ENCODE assay signal across 1 cellular context in the genomic region with DNA sequence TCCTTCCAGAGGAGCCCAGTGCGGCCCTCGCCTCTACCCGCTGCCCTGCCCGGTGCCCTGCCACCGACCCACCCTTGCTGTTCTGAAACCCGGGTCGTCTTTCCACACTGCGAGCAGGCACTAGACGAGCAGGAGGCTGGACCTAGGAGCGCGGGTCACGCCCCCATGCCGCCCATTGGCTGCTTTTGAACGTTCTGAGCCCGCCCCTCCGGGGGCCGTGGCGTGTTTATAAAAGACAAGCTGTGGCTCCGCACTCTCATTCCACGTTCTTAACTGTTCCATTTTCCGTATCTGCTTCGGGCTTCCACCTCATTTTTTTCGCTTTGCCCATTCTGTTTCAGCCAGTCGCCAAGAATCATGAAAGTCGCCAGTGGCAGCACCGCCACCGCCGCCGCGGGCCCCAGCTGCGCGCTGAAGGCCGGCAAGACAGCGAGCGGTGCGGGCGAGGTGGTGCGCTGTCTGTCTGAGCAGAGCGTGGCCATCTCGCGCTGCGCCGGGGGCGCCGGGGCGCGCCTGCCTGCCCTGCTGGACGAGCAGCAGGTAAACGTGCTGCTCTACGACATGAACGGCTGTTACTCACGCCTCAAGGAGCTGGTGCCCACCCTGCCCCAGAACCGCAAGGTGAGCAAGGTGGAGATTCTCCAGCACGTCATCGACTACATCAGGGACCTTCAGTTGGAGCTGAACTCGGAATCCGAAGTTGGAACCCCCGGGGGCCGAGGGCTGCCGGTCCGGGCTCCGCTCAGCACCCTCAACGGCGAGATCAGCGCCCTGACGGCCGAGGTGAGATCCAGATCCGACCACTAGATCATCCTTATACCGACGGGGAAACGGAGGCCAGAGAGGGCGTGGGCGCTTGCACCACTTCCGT.
A peak's percentile ranks its signal among the peaks of the same experiment; 100 is the strongest.
TF ChIP-seq lines count a peak whose summit lies in the region.

ID1 (plus strand) TSS at position 259 of the 871 bp plus-strand sequence; CDS start at position 358, 99 bp downstream.

TF ChIP-seq in K562, 482 proteins besides CTCF, POLR2A, EP300 and RAD21 (continued from another document and continues in another):
- TF ChIP-seq TSHZ1 (CRISPR knock-in tag; IDR thresholded peaks at IDR 0.05) (no peak), TSC22D4 (tag; IDR thresholded peaks at IDR 0.05) (no peak), TAF1 (IDR thresholded peaks at IDR 0.05; ENCODE audit: control insufficient read depth, extremely low read depth, insufficient read depth, low read length, severe bottlenecking) (peak; percentile 88), C11orf30 (IDR thresholded peaks at IDR 0.05; ENCODE audit: low read depth) (no peak), KDM4B (IDR thresholded peaks at IDR 0.05; ENCODE audit: borderline replicate concordance in 2 of 2, low read depth in 1 of 2) (no peak), SP2 (IDR thresholded peaks at IDR 0.05; ENCODE audit: extremely low read depth, low read depth, low read length, poor library complexity, severe bottlenecking) (no peak), PHB (CRISPR knock-in tag; IDR thresholded peaks at IDR 0.05) (peak; percentile 83; the same call in 1 of the 2 replicates), SNAPC5 (CRISPR knock-in tag; IDR thresholded peaks at IDR 0.05) (no peak), NELFE (IDR thresholded peaks at IDR 0.05; ENCODE audit: insufficient read depth, insufficient read length) (peak; percentile 63), EHMT2 (IDR thresholded peaks at IDR 0.05) (no peak), ARID1B (IDR thresholded peaks at IDR 0.05) (peak; percentile 37; the same call in 1 of the 2 replicates), ZNF79 (CRISPR knock-in tag; IDR thresholded peaks at IDR 0.05; ENCODE audit: low read depth) (no peak), FOXK1 (CRISPR knock-in tag; IDR thresholded peaks at IDR 0.05; ENCODE audit: borderline replicate concordance) (peak; percentile 93; the same call in 1 of the 2 replicates), ZBTB5 (IDR thresholded peaks at IDR 0.05) (no peak), POLR2B (IDR thresholded peaks at IDR 0.05; ENCODE audit: low read depth, partially characterized antibody) (peak; percentile 100), ATF1 (CRISPR knock-in tag; IDR thresholded peaks at IDR 0.05) (no peak), ATF1 (tag; IDR thresholded peaks at IDR 0.05) (peak; percentile 70), HDAC1 (IDR thresholded peaks at IDR 0.05) (peak; percentile 87 to 95; a peak in 3 of 4 replicates), TFAM (CRISPR knock-in tag; conservative IDR thresholded peaks at IDR 0.05) (no peak), MEIS2 (IDR thresholded peaks at IDR 0.05; ENCODE audit: partially characterized antibody) (peak; percentile 71), XRCC3 (IDR thresholded peaks at IDR 0.05) (no peak), ZNF449 (CRISPR knock-in tag; IDR thresholded peaks at IDR 0.05) (no peak), NCOA2 (IDR thresholded peaks at IDR 0.05; ENCODE audit: partially characterized antibody in 2 of 2) (no peak), POLR2AphosphoS5 (IDR thresholded peaks at IDR 0.05; ENCODE audit: control insufficient read depth, insufficient read depth, low read depth, low read length) (peak; percentile 98), UBTF (IDR thresholded peaks at IDR 0.05; ENCODE audit: borderline replicate concordance in 1 of 2, low read depth in 2 of 2, low read length in 2 of 2) (peak; percentile 91; a peak in 3 of 4 replicates), PREB (CRISPR knock-in tag; IDR thresholded peaks at IDR 0.05) (peak; percentile 85; the same call in 1 of the 2 replicates), NR4A1 (CRISPR knock-in tag; IDR thresholded peaks at IDR 0.05) (no peak; the same call in 1 of the 2 replicates), NR4A1 (tag; IDR thresholded peaks at IDR 0.05) (peak; percentile 45; the same call in 1 of the 2 replicates), TCF7 (IDR thresholded peaks at IDR 0.05; ENCODE audit: borderline replicate concordance) (no peak; the same call in 1 of the 2 replicates), PRDM10 (IDR thresholded peaks at IDR 0.05; ENCODE audit: partially characterized antibody) (no peak), NCOR1 (IDR thresholded peaks at IDR 0.05) (peak; percentile 82), SAFB (IDR thresholded peaks at IDR 0.05; ENCODE audit: borderline replicate concordance, low read depth, low read length) (no peak), FOXA1 (IDR thresholded peaks at IDR 0.05; ENCODE audit: borderline replicate concordance) (no peak), BMI1 (IDR thresholded peaks at IDR 0.05; ENCODE audit: low read length) (no peak), HDAC6 (IDR thresholded peaks at IDR 0.05; ENCODE audit: low read depth, low read length) (no peak), LARP7 (IDR thresholded peaks at IDR 0.05) (peak; percentile 46; the same call in 1 of the 2 replicates), ZC3H4 (CRISPR knock-in tag; IDR thresholded peaks at IDR 0.05; ENCODE audit: borderline replicate concordance) (peak; percentile 95; the same call in 1 of the 2 replicates), SREBF1 (IDR thresholded peaks at IDR 0.05; ENCODE audit: borderline replicate concordance, low read depth, low read length) (no peak), ZNF511 (CRISPR knock-in tag; IDR thresholded peaks at IDR 0.05) (peak; percentile 25; the same call in 1 of the 2 replicates), ZBTB7A (IDR thresholded peaks at IDR 0.05; ENCODE audit: borderline replicate concordance, control insufficient read depth, low read depth, low read length) (peak; percentile 33; the same call in 1 of the 2 replicates)
- TF ChIP-seq, protein P1, sequence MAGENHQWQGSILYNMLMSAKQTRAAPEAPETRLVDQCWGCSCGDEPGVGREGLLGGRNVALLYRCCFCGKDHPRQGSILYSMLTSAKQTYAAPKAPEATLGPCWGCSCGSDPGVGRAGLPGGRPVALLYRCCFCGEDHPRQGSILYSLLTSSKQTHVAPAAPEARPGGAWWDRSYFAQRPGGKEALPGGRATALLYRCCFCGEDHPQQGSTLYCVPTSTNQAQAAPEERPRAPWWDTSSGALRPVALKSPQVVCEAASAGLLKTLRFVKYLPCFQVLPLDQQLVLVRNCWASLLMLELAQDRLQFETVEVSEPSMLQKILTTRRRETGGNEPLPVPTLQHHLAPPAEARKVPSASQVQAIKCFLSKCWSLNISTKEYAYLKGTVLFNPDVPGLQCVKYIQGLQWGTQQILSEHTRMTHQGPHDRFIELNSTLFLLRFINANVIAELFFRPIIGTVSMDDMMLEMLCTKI (IDR thresholded peaks at IDR 0.05; ENCODE audit: partially characterized antibody) = no peak
